ENCODE assay signal across 1 cellular context in the genomic region with DNA sequence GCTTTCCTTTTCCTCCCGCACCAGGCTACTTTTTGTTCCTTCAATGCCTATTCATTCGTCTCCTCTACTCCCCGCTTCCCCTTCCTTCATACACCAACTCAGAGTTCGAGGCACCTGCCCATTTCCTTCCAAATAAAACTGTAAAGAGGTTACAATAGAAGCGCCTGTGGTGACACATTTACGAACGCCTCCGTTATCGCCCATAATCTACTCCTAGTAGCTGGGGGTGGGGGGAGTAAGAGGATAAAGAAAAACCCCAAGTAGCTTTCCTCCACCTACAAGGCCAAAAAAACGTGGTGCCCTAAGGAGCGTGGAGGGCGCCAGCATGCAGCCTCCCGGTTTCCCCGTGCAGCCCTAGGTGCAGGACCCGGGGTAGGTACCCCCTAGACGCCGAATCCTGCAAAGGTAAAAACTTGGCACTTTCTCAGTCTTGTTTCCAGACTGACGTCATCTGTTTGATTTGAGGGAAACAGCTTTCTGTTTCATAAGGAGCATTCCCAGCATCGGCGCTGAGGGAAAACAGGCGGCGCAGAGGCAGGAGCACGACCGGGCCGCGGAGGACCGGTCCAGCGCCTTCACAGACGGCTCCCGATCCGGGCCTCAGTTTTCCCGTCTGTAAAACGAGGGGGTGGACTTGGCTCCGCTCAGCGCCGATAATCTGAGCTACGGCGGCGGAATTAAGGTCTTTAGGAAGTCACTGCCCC.
A peak's percentile ranks its signal among the peaks of the same experiment; 100 is the strongest.
TF ChIP-seq lines count a peak whose summit lies in the region.

No MANE protein-coding gene starts in this region.

TF ChIP-seq in HepG2, 621 proteins besides CTCF, POLR2A, EP300 and RAD21 (continued from another document and continues in another):
- 0 out of 2 replicates have a peak, but pooled peaks have one; percentile 0 for TF ChIP-seq ZNF501 (CRISPR knock-in tag; IDR thresholded peaks at IDR 0.05)
- TF ChIP-seq DR1 (CRISPR knock-in tag; IDR thresholded peaks at IDR 0.05): no peak
- no peak for TF ChIP-seq TEAD3 (CRISPR knock-in tag; optimal IDR thresholded peaks at IDR 0.05; ENCODE audit: borderline replicate concordance)
- no peak for TF ChIP-seq ZNF75D (CRISPR knock-in tag; IDR thresholded peaks at IDR 0.05; ENCODE audit: borderline replicate concordance)
- TF ChIP-seq HNF4A (CRISPR knock-in tag; IDR thresholded peaks at IDR 0.05): no peak
- no peak for TF ChIP-seq RERE (CRISPR knock-in tag; IDR thresholded peaks at IDR 0.05; ENCODE audit: low read depth)
- 0 out of 2 replicates have a peak, but pooled peaks have one; percentile 26 for TF ChIP-seq CSRNP1 (CRISPR knock-in tag; IDR thresholded peaks at IDR 0.05)
- no peak for TF ChIP-seq ZNF292 (CRISPR knock-in tag; IDR thresholded peaks at IDR 0.05; ENCODE audit: borderline replicate concordance, low read depth)
- no peak for TF ChIP-seq ZNF224 (CRISPR knock-in tag; IDR thresholded peaks at IDR 0.05)
- TF ChIP-seq MEIS2 (CRISPR knock-in tag; IDR thresholded peaks at IDR 0.05): no peak
- no peak for TF ChIP-seq KDM6A (CRISPR knock-in tag; IDR thresholded peaks at IDR 0.05; ENCODE audit: low read depth)
- TF ChIP-seq ZNF460 (CRISPR knock-in tag; IDR thresholded peaks at IDR 0.05; ENCODE audit: borderline replicate concordance): no peak
- no peak for TF ChIP-seq KAT2B (IDR thresholded peaks at IDR 0.05; ENCODE audit: borderline replicate concordance, low read depth, low read length)
- no peak for TF ChIP-seq SMC3 (IDR thresholded peaks at IDR 0.05; ENCODE audit: low read length)
- no peak for TF ChIP-seq FOXK2 (IDR thresholded peaks at IDR 0.05)
- no peak for TF ChIP-seq ZZZ3 (CRISPR knock-in tag; IDR thresholded peaks at IDR 0.05; ENCODE audit: borderline replicate concordance)
- no peak for TF ChIP-seq ARNT (IDR thresholded peaks at IDR 0.05)
- TF ChIP-seq ZBTB39 (CRISPR knock-in tag; IDR thresholded peaks at IDR 0.05): no peak
- peak; percentile 58 for TF ChIP-seq ASH2L (IDR thresholded peaks at IDR 0.05; ENCODE audit: insufficient read length, low read depth, low read length)
- TF ChIP-seq ZNF891 (CRISPR knock-in tag; IDR thresholded peaks at IDR 0.05): no peak
- TF ChIP-seq CCAR2 (optimal IDR thresholded peaks at IDR 0.05; ENCODE audit: low read depth, low read length): no peak
- TF ChIP-seq ZNF609 (CRISPR knock-in tag; IDR thresholded peaks at IDR 0.05; ENCODE audit: borderline replicate concordance): no peak
- TF ChIP-seq ZFP41 (CRISPR knock-in tag; IDR thresholded peaks at IDR 0.05; ENCODE audit: borderline replicate concordance): no peak
- no peak for TF ChIP-seq NFATC3 (CRISPR knock-in tag; IDR thresholded peaks at IDR 0.05)
- no peak for TF ChIP-seq NAIF1 (CRISPR knock-in tag; IDR thresholded peaks at IDR 0.05; ENCODE audit: borderline replicate concordance)
- no peak for TF ChIP-seq ZNF83 (CRISPR knock-in tag; IDR thresholded peaks at IDR 0.05; ENCODE audit: borderline replicate concordance)
- no peak for TF ChIP-seq AKAP8 (CRISPR knock-in tag; IDR thresholded peaks at IDR 0.05)
- TF ChIP-seq ZFP90 (CRISPR knock-in tag; IDR thresholded peaks at IDR 0.05; ENCODE audit: borderline replicate concordance): no peak
- no peak for TF ChIP-seq ZNF780A (CRISPR knock-in tag; IDR thresholded peaks at IDR 0.05)
- TF ChIP-seq, protein P1, sequence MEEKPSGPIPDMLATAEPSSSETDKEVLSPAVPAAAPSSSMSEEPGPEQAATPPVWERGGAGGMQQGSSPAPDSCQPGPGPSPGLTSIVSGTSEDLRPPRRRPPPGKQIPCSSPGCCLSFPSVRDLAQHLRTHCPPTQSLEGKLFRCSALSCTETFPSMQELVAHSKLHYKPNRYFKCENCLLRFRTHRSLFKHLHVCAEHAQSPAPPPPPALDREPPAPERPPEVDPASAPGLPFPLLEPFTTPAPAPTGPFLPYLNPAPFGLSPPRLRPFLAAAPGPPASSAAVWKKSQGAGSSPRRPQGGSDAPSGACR (CRISPR knock-in tag; IDR thresholded peaks at IDR 0.05): no peak
- TF ChIP-seq MAFF (IDR thresholded peaks at IDR 0.05; ENCODE audit: low read depth, low read length): no peak
- TF ChIP-seq ZMYM2 (CRISPR knock-in tag; IDR thresholded peaks at IDR 0.05): no peak
- no peak; the same call in 1 of the 2 replicates for TF ChIP-seq HDAC1 (CRISPR knock-in tag; IDR thresholded peaks at IDR 0.05)
- no peak for TF ChIP-seq FOSL1 (CRISPR knock-in tag; IDR thresholded peaks at IDR 0.05; ENCODE audit: borderline replicate concordance)
- TF ChIP-seq NR3C1 (CRISPR knock-in tag; IDR thresholded peaks at IDR 0.05): no peak
- TF ChIP-seq, protein P2, sequence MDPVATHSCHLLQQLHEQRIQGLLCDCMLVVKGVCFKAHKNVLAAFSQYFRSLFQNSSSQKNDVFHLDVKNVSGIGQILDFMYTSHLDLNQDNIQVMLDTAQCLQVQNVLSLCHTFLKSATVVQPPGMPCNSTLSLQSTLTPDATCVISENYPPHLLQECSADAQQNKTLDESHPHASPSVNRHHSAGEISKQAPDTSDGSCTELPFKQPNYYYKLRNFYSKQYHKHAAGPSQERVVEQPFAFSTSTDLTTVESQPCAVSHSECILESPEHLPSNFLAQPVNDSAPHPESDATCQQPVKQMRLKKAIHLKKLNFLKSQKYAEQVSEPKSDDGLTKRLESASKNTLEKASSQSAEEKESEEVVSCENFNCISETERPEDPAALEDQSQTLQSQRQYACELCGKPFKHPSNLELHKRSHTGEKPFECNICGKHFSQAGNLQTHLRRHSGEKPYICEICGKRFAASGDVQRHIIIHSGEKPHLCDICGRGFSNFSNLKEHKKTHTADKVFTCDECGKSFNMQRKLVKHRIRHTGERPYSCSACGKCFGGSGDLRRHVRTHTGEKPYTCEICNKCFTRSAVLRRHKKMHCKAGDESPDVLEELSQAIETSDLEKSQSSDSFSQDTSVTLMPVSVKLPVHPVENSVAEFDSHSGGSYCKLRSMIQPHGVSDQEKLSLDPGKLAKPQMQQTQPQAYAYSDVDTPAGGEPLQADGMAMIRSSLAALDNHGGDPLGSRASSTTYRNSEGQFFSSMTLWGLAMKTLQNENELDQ (CRISPR knock-in tag; IDR thresholded peaks at IDR 0.05; ENCODE audit: borderline replicate concordance): no peak
- peak; percentile 12; the same call in 1 of the 2 replicates for TF ChIP-seq SOX5 (CRISPR knock-in tag; IDR thresholded peaks at IDR 0.05; ENCODE audit: borderline replicate concordance)
- 0 out of 2 replicates have a peak, but pooled peaks have one; percentile 11 for TF ChIP-seq SP4 (CRISPR knock-in tag; IDR thresholded peaks at IDR 0.05)
- TF ChIP-seq, protein P3, sequence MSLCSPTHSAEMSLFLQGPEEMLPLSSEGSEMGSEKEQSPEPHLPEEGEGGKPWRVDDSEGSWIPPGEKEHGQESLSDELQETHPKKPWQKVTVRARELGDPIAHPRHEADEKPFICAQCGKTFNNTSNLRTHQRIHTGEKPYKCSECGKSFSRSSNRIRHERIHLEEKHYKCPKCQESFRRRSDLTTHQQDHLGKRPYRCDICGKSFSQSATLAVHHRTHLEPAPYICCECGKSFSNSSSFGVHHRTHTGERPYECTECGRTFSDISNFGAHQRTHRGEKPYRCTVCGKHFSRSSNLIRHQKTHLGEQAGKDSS (CRISPR knock-in tag; IDR thresholded peaks at IDR 0.05; ENCODE audit: borderline replicate concordance, low read depth): no peak
- no peak for TF ChIP-seq TCF7 (IDR thresholded peaks at IDR 0.05; ENCODE audit: low read depth)
- no peak for TF ChIP-seq BRCA1 (CRISPR knock-in tag; IDR thresholded peaks at IDR 0.05)
